In genomic region chr19:18850560-18851375, GRCh38 we compare ENCODE assay signal across 12 cellular contexts. TPM values are rescaled to one million over a fixed set of nuclear protein-coding genes. Genes with fewer than 3 reads are reported as not detected.
DNase-seq lines count a peak whose midpoint lies in the region; ATAC-seq and TF ChIP-seq lines count a peak whose summit lies in the region.
"Had no signal": no experiment of that assay in that cellular context is flagged by ENCODE, and none has a peak within 500 bp of the region (broad histone marks: within the 10 kb centered on the region; RNA-seq: fewer than 3 reads in every experiment).

No MANE protein-coding gene starts in this region.

- H3K9me3 ChIP-seq in muscle layer of colon (ENCODE audit: low read length) = no peaks in the 10 kb centered on the region

- H3K27ac ChIP-seq in VCaP (peak overlapping the region; percentile 99), cingulate gyrus (ENCODE audit: low read depth, low read length) (peak overlapping the region; percentile 66), muscle layer of colon (ENCODE audit: low read depth, low read length) (peak overlapping the region; percentile 3), temporal lobe (ENCODE audit: low read depth, low read length) (peak overlapping the region; percentile 88)

- no peak overlapping the region for H3K9ac ChIP-seq in muscle layer of colon (ENCODE audit: low read length)

- H3K4me3 ChIP-seq in muscle layer of colon (ENCODE audit: low read depth in 1 of 2, low read length in 2 of 2) = no peak overlapping the region

- no peaks in the 10 kb centered on the region for H3K27me3 ChIP-seq in muscle layer of colon (ENCODE audit: control insufficient read depth in 1 of 2, insufficient read depth in 2 of 2, low read length in 2 of 2)

- no peak for TF ChIP-seq CTCF in VCaP (conservative IDR thresholded peaks at IDR 0.05)

- peaks cover 49% of the 10 kb centered on the region for H3K4me1 ChIP-seq in muscle layer of colon (ENCODE audit: insufficient read depth, low read length)

- DNase-seq in RPMI8226 = no peak
- DNase-seq in hepatic stellate cell (ENCODE audit: low spot score) = no peak
- DNase-seq: activated effector memory CD4-positive, alpha-beta T cell treated with Interleukin-2 at 50 U/mL for 16 hours; NCI-H2029 treated with DMSO at 0.1 percent for 48 hours; occipital lobe; T-helper 9 cell had no signal

- no peak for ATAC-seq in GM19023 (IDR thresholded peaks at IDR 0.05; ENCODE audit: unreplicated experiment)

- H3K36me3 ChIP-seq in muscle layer of colon (ENCODE audit: insufficient read depth, low read length) = peaks cover 60% of the 10 kb centered on the region

RNA-seq across cellular contexts. Expression of gene UPF1, which starts 19.0 kb away (rescaled TPM):
- total RNA-seq in temporal lobe = 37.1 TPM

RNA-seq across cellular contexts. Expression of gene CERS1, which starts 45.2 kb away (rescaled TPM):
- total RNA-seq in temporal lobe = 22.4 TPM

RNA-seq across cellular contexts. Expression of gene COMP, which starts 59.7 kb away (rescaled TPM):
- total RNA-seq in temporal lobe = under 0.01 TPM
- total RNA-seq: glomerular endothelial cell, occipital lobe had no signal

Comparison
In these comparisons a context has a peak if more than half of its experiments do, and no peak if none do; other contexts are left out.
1. H3K27ac ChIP-seq: peak in every context shown above with its lines; median percentile 99 in VCaP; 88 in temporal lobe; 66 in cingulate gyrus; 3 in muscle layer of colon.